Comparison of ENCODE assay signal across 26 cellular contexts in genomic region chr17:73875346-73875745, GRCh38.
"Had no signal": no experiment of that assay in that cellular context is flagged by ENCODE, and none has a peak within 500 bp of the region (broad histone marks: within the 10 kb centered on the region; RNA-seq: fewer than 3 reads in every experiment).

No MANE protein-coding gene starts in this region.

- FAIRE-seq: kidney had no signal

- H3K36me3 ChIP-seq: gastroesophageal sphincter, heart left ventricle, sigmoid colon, tibial artery had no signal

- ATAC-seq: esophagus mucosa; foreskin keratinocyte; gastroesophageal sphincter; heart left ventricle; left lobe of liver; mucosa of descending colon; psoas muscle; right cardiac atrium; stimulated activated memory B cell treated with anti-CD40 and anti-IgM and Interleukin-4, amounts not matched to agents 10 μg/mL and 1 μg/mL and 100 μg/mL, for 72 hours; stimulated activated naive CD8-positive, alpha-beta T cell treated with anti-CD3 and anti-CD28 coated beads, Interleukin-15, Interleukin-2, amounts not matched to agents 100 U/mL and 50 U/mL, for 24 hours had no signal

- H3K9me3 ChIP-seq: gastroesophageal sphincter, heart left ventricle, mucosa of descending colon, psoas muscle, sigmoid colon, testis, tibial artery had no signal

- H3K4me1 ChIP-seq: foreskin keratinocyte, gastroesophageal sphincter, psoas muscle, sigmoid colon, tibial artery had no signal

- DNase-seq: cortex of kidney; effector CD4-positive, alpha-beta T cell; foreskin keratinocyte; heart left ventricle; kidney; mesenchymal stem cell; mucosa of descending colon; naive B cell; nephron progenitor cell; nucleus accumbens; psoas muscle; right cardiac atrium; sigmoid colon; stimulated activated CD4-positive, alpha-beta T cell treated with anti-CD3 and anti-CD28 coated beads, Interleukin-2, amount 100 ng/mL, for 24 hours; stimulated activated CD4-positive, alpha-beta T cell treated with anti-CD3 and anti-CD28 coated beads, Interleukin-4, amount 100 ng/mL, for 24 hours; stimulated activated naive CD8-positive, alpha-beta T cell treated with anti-CD3 and anti-CD28 coated beads, Interleukin-15, Interleukin-2, amounts not matched to agents 100 U/mL and 50 U/mL, for 24 hours; substantia nigra; testis; tibial artery had no signal

- H3K79me2 ChIP-seq: hepatocyte had no signal

- H3K36me3 Mint-ChIP-seq: mesothelial cell of epicardium; naive B cell; stimulated activated memory B cell treated with anti-CD40 and anti-IgM and Interleukin-4, amounts not matched to agents 10 μg/mL and 1 μg/mL and 100 μg/mL, for 72 hours; type B pancreatic cell had no signal

- H2AFZ ChIP-seq: hepatocyte had no signal

- H3K27ac ChIP-seq: foreskin keratinocyte, gastroesophageal sphincter, heart left ventricle, hepatocyte, psoas muscle, sigmoid colon, testis, tibial artery had no signal

- H3K4me2 ChIP-seq: hepatocyte had no signal

- H3K27me3 ChIP-seq: foreskin keratinocyte, sigmoid colon, testis had no signal

- H3K9me3 Mint-ChIP-seq: nephron progenitor cell had no signal

- H3K4me3 ChIP-seq: gastroesophageal sphincter, heart left ventricle, hepatocyte, mucosa of descending colon, psoas muscle, sigmoid colon, testis, tibial artery had no signal

- H3K27ac Mint-ChIP-seq: mesothelial cell of epicardium, nephron progenitor cell, type B pancreatic cell had no signal

- H3K4me3 Mint-ChIP-seq: mesothelial cell of epicardium; naive B cell; nephron progenitor cell; stimulated activated memory B cell treated with anti-CD40 and anti-IgM and Interleukin-4, amounts not matched to agents 10 μg/mL and 1 μg/mL and 100 μg/mL, for 72 hours; type B pancreatic cell had no signal

- H3K4me1 Mint-ChIP-seq: mesothelial cell of epicardium, naive B cell had no signal
